ENCODE assay signal across 39 cellular contexts in the genomic region with DNA sequence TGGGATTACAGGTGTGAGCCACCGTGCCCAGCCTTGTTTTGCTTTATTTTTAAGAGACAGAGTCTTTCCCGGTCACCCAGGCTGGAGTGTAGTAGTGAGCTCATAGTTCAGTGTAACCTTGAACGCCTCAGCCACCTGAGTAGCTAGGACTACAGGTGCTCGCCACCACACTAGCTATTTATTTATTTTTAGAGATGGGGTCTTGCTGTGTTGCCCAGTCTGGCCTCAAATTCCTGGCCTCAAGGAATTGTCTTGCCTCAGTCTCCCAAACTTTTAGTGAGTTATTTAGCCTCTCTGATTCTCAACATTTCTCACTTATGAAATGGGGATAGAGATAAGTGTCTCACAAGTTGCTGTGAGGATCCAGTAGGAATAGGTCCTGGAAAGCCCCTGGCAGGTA. TPM values are rescaled to one million over a fixed set of nuclear protein-coding genes. Genes with fewer than 3 reads are reported as not detected.
"Had no signal": no experiment of that assay in that cellular context is flagged by ENCODE, and none has a peak within 500 bp of the region (broad histone marks: within the 10 kb centered on the region; RNA-seq: fewer than 3 reads in every experiment).

No MANE protein-coding gene starts in this region.

- H3K4me1 Mint-ChIP-seq: activated CD4-positive, alpha-beta T cell treated with anti-CD3 and anti-CD28 coated beads, Interleukin-2, amount 10 ng/mL, durations not matched to agents 24 days and 14 days; activated naive CD8-positive, alpha-beta T cell treated with anti-CD3 and anti-CD28 coated beads for 36 hours; activated T-helper 17 cell treated with anti-CD3 and anti-CD28 coated beads, Interleukin-2, amount 50 U/mL, for 72 hours had no signal

- H3K4me1 ChIP-seq: adrenal gland, body of pancreas, breast epithelium had no signal

- H3K4me3 Mint-ChIP-seq: activated CD4-positive, alpha-beta memory T cell treated with anti-CD3 and anti-CD28 coated beads for 36 hours; activated CD4-positive, alpha-beta T cell treated with anti-CD3 and anti-CD28 coated beads, Interleukin-2, amount 10 ng/mL, durations not matched to agents 24 days and 14 days; activated CD8-positive, alpha-beta T cell treated with anti-CD3 and anti-CD28 coated beads for 36 hours; activated naive CD4-positive, alpha-beta T cell treated with anti-CD3 and anti-CD28 coated beads for 36 hours; activated naive CD8-positive, alpha-beta T cell treated with anti-CD3 and anti-CD28 coated beads for 36 hours; activated T-cell treated with anti-CD3 and anti-CD28 coated beads, Interleukin-2, amount 50 U/mL, for 4 hours; activated T-cell treated with anti-CD3 and anti-CD28 coated beads, Interleukin-2, amount 50 U/mL, for 72 hours; activated T-helper 1 cell treated with anti-CD3 and anti-CD28 coated beads, Interleukin-12 subunit alpha, Interleukin-12 subunit beta, Interleukin-2, Interleukin-4 antibody, amounts not matched to agents 30 ng/mL and 10 ng/mL and 1 ng/mL, durations not matched to agents 14 hours and 24 hours and 36 hours; activated T-helper 17 cell treated with anti-CD3 and anti-CD28 coated beads, Interleukin-2, amount 50 U/mL, for 72 hours; T-helper 1 cell treated with Interleukin-12 subunit alpha and Interleukin-12 subunit beta and Interleukin-4 antibody, amounts not matched to agents 30 μg/mL and 1 μg/mL, for 36 hours; T-helper 2 cell treated with Interferon-gamma antibody and Interleukin-4, amounts not matched to agents 5 μg/mL and 100 μg/mL, for 36 hours had no signal

- DNase-seq: activated CD4-positive, alpha-beta memory T cell treated with anti-CD3 and anti-CD28 coated beads for 36 hours; activated CD4-positive, alpha-beta T cell treated with anti-CD3 and anti-CD28 coated beads for 4 hours; activated CD4-positive, alpha-beta T cell treated with anti-CD3 and anti-CD28 coated beads, Interleukin-2, amount 10 ng/mL, durations not matched to agents 24 days and 14 days; activated CD4-positive, alpha-beta T cell treated with anti-CD3 and anti-CD28 coated beads, Interleukin-2, amount 50 U/mL, for 1 hour; activated CD4-positive, alpha-beta T cell treated with anti-CD3 and anti-CD28 coated beads, Interleukin-2, amount 50 U/mL, for 4 hours; activated CD4-positive, CD25-positive, alpha-beta regulatory T cell; activated CD8-positive, alpha-beta memory T cell treated with anti-CD3 and anti-CD28 coated beads, Interleukin-2, amount 50 U/mL, for 4 hours; activated CD8-positive, alpha-beta T cell treated with anti-CD3 and anti-CD28 coated beads for 36 hours; activated effector memory CD4-positive, alpha-beta T cell treated with anti-CD3 and anti-CD28 coated beads, Interleukin-2, amount 50 U/mL, for 16 hours; activated gamma-delta T cell treated with Interleukin-2 at 50 U/mL for 16 hours; activated naive CD4-positive, alpha-beta T cell; activated naive CD4-positive, alpha-beta T cell treated with anti-CD3 and anti-CD28 coated beads for 36 hours; activated naive CD4-positive, alpha-beta T cell treated with anti-CD3 and anti-CD28 coated beads, Interleukin-2, amount 50 U/mL, for 16 hours; activated naive CD8-positive, alpha-beta T cell treated with anti-CD3 and anti-CD28 coated beads for 36 hours; activated T-cell treated with anti-CD3 and anti-CD28 coated beads for 4 hours; activated T-cell treated with anti-CD3 and anti-CD28 coated beads, Interleukin-2, amount 50 U/mL, for 1 hour; activated T-cell treated with anti-CD3 and anti-CD28 coated beads, Interleukin-2, amount 50 U/mL, for 4 hours; activated T-cell treated with anti-CD3 and anti-CD28 coated beads, Interleukin-2, amount 50 U/mL, for 72 hours; adrenal gland; amniotic stem cell; aorta; body of pancreas; brain microvascular endothelial cell; central memory CD4-positive, alpha-beta T cell; cerebellar nuclear complex; SW 1271; T-helper 1 cell; T-helper 2 cell; T-helper 9 cell had no signal

- H3K27me3 ChIP-seq: adrenal gland, body of pancreas, brain microvascular endothelial cell, breast epithelium had no signal

- ATAC-seq: activated CD4-positive, CD25-positive, alpha-beta regulatory T cell treated with anti-CD3 and anti-CD28 coated beads, Interleukin-2, amount 50 U/mL, for 24 hours; activated CD8-positive, alpha-beta T cell treated with anti-CD3 and anti-CD28 coated beads for 36 hours; activated naive CD4-positive, alpha-beta T cell treated with anti-CD3 and anti-CD28 coated beads, Interleukin-2, amount 50 U/mL, for 72 hours; activated T-cell treated with anti-CD3 and anti-CD28 coated beads, Interleukin-2, amount 50 U/mL, for 4 hours; activated T-cell treated with anti-CD3 and anti-CD28 coated beads, Interleukin-2, amount 50 U/mL, for 72 hours; activated T-helper 17 cell treated with anti-CD3 and anti-CD28 coated beads, Interleukin-2, amount 50 U/mL, for 72 hours; body of pancreas had no signal

- FAIRE-seq: astrocyte, TTC549 had no signal

- H3K36me3 Mint-ChIP-seq: activated CD4-positive, alpha-beta memory T cell treated with anti-CD3 and anti-CD28 coated beads for 36 hours; activated naive CD4-positive, alpha-beta T cell treated with anti-CD3 and anti-CD28 coated beads, Interleukin-2, amount 50 U/mL, for 72 hours; activated naive CD8-positive, alpha-beta T cell treated with anti-CD3 and anti-CD28 coated beads for 36 hours had no signal

- H3K27ac ChIP-seq: adrenal gland, body of pancreas, brain microvascular endothelial cell, breast epithelium, VCaP had no signal

- H3K9me3 ChIP-seq: adrenal gland, body of pancreas, breast epithelium had no signal

- H3K36me3 ChIP-seq: adrenal gland, brain microvascular endothelial cell, breast epithelium had no signal

- H3K27ac Mint-ChIP-seq: activated CD4-positive, alpha-beta memory T cell treated with anti-CD3 and anti-CD28 coated beads for 36 hours; activated CD4-positive, alpha-beta T cell treated with anti-CD3 and anti-CD28 coated beads, Interleukin-2, amount 10 ng/mL, durations not matched to agents 24 days and 14 days; activated CD8-positive, alpha-beta T cell treated with anti-CD3 and anti-CD28 coated beads for 36 hours; activated naive CD4-positive, alpha-beta T cell treated with anti-CD3 and anti-CD28 coated beads for 36 hours; activated naive CD8-positive, alpha-beta T cell treated with anti-CD3 and anti-CD28 coated beads for 36 hours; activated T-cell treated with anti-CD3 and anti-CD28 coated beads, Interleukin-2, amount 50 U/mL, for 72 hours; activated T-helper 1 cell treated with anti-CD3 and anti-CD28 coated beads, Interleukin-12 subunit alpha, Interleukin-12 subunit beta, Interleukin-2, Interleukin-4 antibody, amounts not matched to agents 30 ng/mL and 10 ng/mL and 1 ng/mL, durations not matched to agents 14 hours and 24 hours and 36 hours; activated T-helper 17 cell treated with anti-CD3 and anti-CD28 coated beads, Interleukin-2, amount 50 U/mL, for 72 hours; T-helper 1 cell treated with Interleukin-12 subunit alpha and Interleukin-12 subunit beta and Interleukin-4 antibody, amounts not matched to agents 30 μg/mL and 1 μg/mL, for 36 hours; T-helper 2 cell treated with Interferon-gamma antibody and Interleukin-4, amounts not matched to agents 5 μg/mL and 100 μg/mL, for 36 hours had no signal

- H3K9me3 Mint-ChIP-seq: activated CD4-positive, alpha-beta memory T cell treated with anti-CD3 and anti-CD28 coated beads for 36 hours; activated CD4-positive, alpha-beta T cell treated with anti-CD3 and anti-CD28 coated beads, Interleukin-2, amount 10 ng/mL, durations not matched to agents 24 days and 14 days; activated CD8-positive, alpha-beta T cell treated with anti-CD3 and anti-CD28 coated beads for 36 hours; activated naive CD4-positive, alpha-beta T cell treated with anti-CD3 and anti-CD28 coated beads for 36 hours; activated naive CD4-positive, alpha-beta T cell treated with anti-CD3 and anti-CD28 coated beads, Interleukin-2, amount 50 U/mL, for 72 hours; activated naive CD8-positive, alpha-beta T cell treated with anti-CD3 and anti-CD28 coated beads for 36 hours; activated T-cell treated with anti-CD3 and anti-CD28 coated beads, Interleukin-2, amount 50 U/mL, for 4 hours; activated T-cell treated with anti-CD3 and anti-CD28 coated beads, Interleukin-2, amount 50 U/mL, for 72 hours; activated T-helper 1 cell treated with anti-CD3 and anti-CD28 coated beads, Interleukin-12 subunit alpha, Interleukin-12 subunit beta, Interleukin-2, Interleukin-4 antibody, amounts not matched to agents 30 ng/mL and 10 ng/mL and 1 ng/mL, durations not matched to agents 14 hours and 24 hours and 36 hours; activated T-helper 17 cell treated with anti-CD3 and anti-CD28 coated beads, Interleukin-2, amount 50 U/mL, for 72 hours; T-helper 1 cell treated with Interleukin-12 subunit alpha and Interleukin-12 subunit beta and Interleukin-4 antibody, amounts not matched to agents 30 μg/mL and 1 μg/mL, for 36 hours; T-helper 2 cell treated with Interferon-gamma antibody and Interleukin-4, amounts not matched to agents 5 μg/mL and 100 μg/mL, for 36 hours had no signal

- H3K4me3 ChIP-seq: adrenal gland, body of pancreas, breast epithelium had no signal

RNA-seq across cellular contexts. Expression of a gene that starts 21.7 kb away (rescaled TPM):
- total RNA-seq: activated CD4-positive, alpha-beta memory T cell treated with anti-CD3 and anti-CD28 coated beads for 36 hours; activated CD4-positive, alpha-beta T cell treated with anti-CD3 and anti-CD28 coated beads, Interleukin-2, amount 10 ng/mL, durations not matched to agents 24 days and 14 days; activated naive CD4-positive, alpha-beta T cell treated with anti-CD3 and anti-CD28 coated beads for 36 hours; activated naive CD8-positive, alpha-beta T cell treated with anti-CD3 and anti-CD28 coated beads for 36 hours; activated T-helper 1 cell treated with anti-CD3 and anti-CD28 coated beads, Interleukin-12 subunit alpha, Interleukin-12 subunit beta, Interleukin-2, Interleukin-4 antibody, amounts not matched to agents 30 ng/mL and 10 ng/mL and 1 ng/mL, durations not matched to agents 14 hours and 24 hours and 36 hours; activated T-helper 17 cell treated with anti-CD3 and anti-CD28 coated beads, Interleukin-2, amount 50 U/mL, for 72 hours had no signal
